1 cellular context compared by ENCODE assay signal in the genomic region with DNA sequence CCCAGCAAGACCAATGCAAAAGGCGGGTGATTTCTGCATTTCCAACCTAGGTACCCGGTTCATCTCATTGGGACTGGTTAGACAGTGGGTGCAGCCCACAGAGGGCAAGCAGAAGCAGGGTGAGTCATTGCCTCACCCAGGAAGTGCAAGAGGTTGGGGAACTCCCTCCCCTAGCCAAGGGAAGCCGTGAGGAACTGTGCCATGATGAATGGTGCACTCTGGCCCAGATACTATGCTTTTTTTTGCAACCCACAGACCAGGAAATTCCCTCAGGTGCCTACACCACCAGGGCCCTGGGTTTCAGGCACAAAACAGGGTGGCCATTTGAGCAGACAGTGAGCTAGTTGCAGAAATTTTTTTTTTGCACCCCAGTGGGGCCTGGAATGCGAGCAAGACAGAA.
TF ChIP-seq lines count a peak whose summit lies in the region.

No MANE protein-coding gene starts in this region.

TF ChIP-seq in GM12878, 131 proteins besides CTCF, POLR2A, EP300 and RAD21 (continued from another document):
- TF ChIP-seq, protein P1, sequence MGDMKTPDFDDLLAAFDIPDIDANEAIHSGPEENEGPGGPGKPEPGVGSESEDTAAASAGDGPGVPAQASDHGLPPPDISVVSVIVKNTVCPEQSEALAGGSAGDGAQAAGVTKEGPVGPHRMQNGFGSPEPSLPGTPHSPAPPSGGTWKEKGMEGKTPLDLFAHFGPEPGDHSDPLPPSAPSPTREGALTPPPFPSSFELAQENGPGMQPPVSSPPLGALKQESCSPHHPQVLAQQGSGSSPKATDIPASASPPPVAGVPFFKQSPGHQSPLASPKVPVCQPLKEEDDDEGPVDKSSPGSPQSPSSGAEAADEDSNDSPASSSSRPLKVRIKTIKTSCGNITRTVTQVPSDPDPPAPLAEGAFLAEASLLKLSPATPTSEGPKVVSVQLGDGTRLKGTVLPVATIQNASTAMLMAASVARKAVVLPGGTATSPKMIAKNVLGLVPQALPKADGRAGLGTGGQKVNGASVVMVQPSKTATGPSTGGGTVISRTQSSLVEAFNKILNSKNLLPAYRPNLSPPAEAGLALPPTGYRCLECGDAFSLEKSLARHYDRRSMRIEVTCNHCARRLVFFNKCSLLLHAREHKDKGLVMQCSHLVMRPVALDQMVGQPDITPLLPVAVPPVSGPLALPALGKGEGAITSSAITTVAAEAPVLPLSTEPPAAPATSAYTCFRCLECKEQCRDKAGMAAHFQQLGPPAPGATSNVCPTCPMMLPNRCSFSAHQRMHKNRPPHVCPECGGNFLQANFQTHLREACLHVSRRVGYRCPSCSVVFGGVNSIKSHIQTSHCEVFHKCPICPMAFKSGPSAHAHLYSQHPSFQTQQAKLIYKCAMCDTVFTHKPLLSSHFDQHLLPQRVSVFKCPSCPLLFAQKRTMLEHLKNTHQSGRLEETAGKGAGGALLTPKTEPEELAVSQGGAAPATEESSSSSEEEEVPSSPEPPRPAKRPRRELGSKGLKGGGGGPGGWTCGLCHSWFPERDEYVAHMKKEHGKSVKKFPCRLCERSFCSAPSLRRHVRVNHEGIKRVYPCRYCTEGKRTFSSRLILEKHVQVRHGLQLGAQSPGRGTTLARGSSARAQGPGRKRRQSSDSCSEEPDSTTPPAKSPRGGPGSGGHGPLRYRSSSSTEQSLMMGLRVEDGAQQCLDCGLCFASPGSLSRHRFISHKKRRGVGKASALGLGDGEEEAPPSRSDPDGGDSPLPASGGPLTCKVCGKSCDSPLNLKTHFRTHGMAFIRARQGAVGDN (IDR thresholded peaks at IDR 0.05), result peak; percentile 74; the same call in 1 of the 2 replicates
- TF ChIP-seq MYC (IDR thresholded peaks at IDR 0.05; ENCODE audit: insufficient read depth, insufficient read length, insufficient replicate concordance, low read length, severe bottlenecking) (no peak), JUNB (IDR thresholded peaks at IDR 0.05) (peak; percentile 72), MEF2A (IDR thresholded peaks at IDR 0.05; ENCODE audit: insufficient read depth, low read depth, low read length) (0 out of 2 replicates have a peak, but pooled peaks have one; percentile 22), MXI1 (IDR thresholded peaks at IDR 0.05; ENCODE audit: low read depth, low read length) (no peak), BMI1 (IDR thresholded peaks at IDR 0.05; ENCODE audit: borderline replicate concordance) (no peak), ZNF274 (IDR thresholded peaks at IDR 0.05; ENCODE audit: insufficient read depth, insufficient read length) (no peak), PML (IDR thresholded peaks at IDR 0.05; ENCODE audit: low read length) (no peak), HDAC2 (IDR thresholded peaks at IDR 0.05) (no peak), TBL1XR1 (IDR thresholded peaks at IDR 0.05; ENCODE audit: low read depth, low read length) (peak; percentile 41; the same call in 1 of the 2 replicates), ZBTB4 (CRISPR knock-in tag; IDR thresholded peaks at IDR 0.05) (no peak)
